9 cellular contexts compared by ENCODE assay signal in the genomic region with DNA sequence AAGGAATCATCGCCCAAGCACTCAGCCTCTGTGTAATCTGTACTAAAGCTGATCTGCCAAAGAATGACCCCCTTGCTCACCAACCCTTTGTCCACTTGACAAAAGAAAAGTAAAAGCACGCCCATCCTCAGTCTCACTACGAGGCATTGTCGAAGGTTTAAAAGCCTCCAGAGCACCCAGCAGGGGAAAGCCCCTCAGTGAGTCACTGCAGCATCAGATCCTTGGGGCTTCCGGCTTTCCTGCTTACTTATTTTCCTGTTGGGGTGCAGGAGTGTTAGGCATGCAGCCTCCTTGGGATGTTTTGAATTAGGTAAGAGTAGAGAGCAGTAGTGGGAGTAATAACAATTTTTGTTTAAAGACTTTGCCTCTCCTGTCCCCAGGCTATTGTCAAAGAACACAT.
DNase-seq lines count a peak whose midpoint lies in the region; ATAC-seq, FAIRE-seq and TF ChIP-seq lines count a peak whose summit lies in the region.
"Had no signal": no experiment of that assay in that cellular context is flagged by ENCODE, and none has a peak within 500 bp of the region (broad histone marks: within the 10 kb centered on the region; RNA-seq: fewer than 3 reads in every experiment).

No MANE protein-coding gene starts in this region.

- no peak for TF ChIP-seq POLR2A in H54 (IDR thresholded peaks at IDR 0.05; ENCODE audit: low read depth, low read length)

- H3K36me3 ChIP-seq in small intestine (ENCODE audit: control insufficient read depth in 2 of 2, insufficient read depth in 2 of 2, low read length in 2 of 2), result no peaks in the 10 kb centered on the region
- H3K36me3 ChIP-seq: ovary had no signal

- FAIRE-seq in H54 (lab: Jason Lieb, UNC) (no peak), small intestine (lab: Jason Lieb, UNC) (no peak)

- DNase-seq in AG08395 (ENCODE audit: low spot score), result peak; percentile 66
- DNase-seq in H54 (ENCODE audit: insufficient read length, low spot score), result peak; percentile 38
- peak; percentile 25 to 59 for DNase-seq in SW 1271 (lab: John Stamatoyannopoulos, UW)
- peak; percentile 82 for DNase-seq in glomerular visceral epithelial cell (ENCODE audit: extremely low spot score)
- DNase-seq in small intestine, result no peak
- DNase-seq in activated naive CD4-positive, alpha-beta T cell treated with anti-CD3 and anti-CD28 coated beads, Interleukin-2, amount 50 U/mL, for 16 hours, result no peak
- DNase-seq: ovary had no signal

- WGBS in small intestine, 3 donors, result 57 to 61% (median 60%) methylated on average over 5 of the region's 5 CpGs

- H3K4me3 ChIP-seq in small intestine (ENCODE audit: low read depth in 1 of 2, low read length in 2 of 2), result no peak overlapping the region
- H3K4me3 ChIP-seq: ovary had no signal

- H3K27me3 ChIP-seq in small intestine (ENCODE audit: control insufficient read depth in 2 of 2, insufficient read depth in 2 of 2, low read length in 2 of 2), result no peaks in the 10 kb centered on the region
- H3K27me3 ChIP-seq: ovary had no signal

- H3K27ac ChIP-seq in small intestine (ENCODE audit: low read depth in 1 of 2, low read length in 1 of 2), result no peak overlapping the region
- H3K27ac ChIP-seq: ovary had no signal

- H3K4me1 ChIP-seq in small intestine (ENCODE audit: control insufficient read depth in 2 of 2, insufficient read depth in 1 of 2, low read depth in 1 of 2, low read length in 1 of 2), result no peaks in the 10 kb centered on the region

- ATAC-seq in HG03135 (IDR thresholded peaks at IDR 0.05; ENCODE audit: unreplicated experiment) (no peak), GM19455 (IDR thresholded peaks at IDR 0.05; ENCODE audit: unreplicated experiment) (no peak)

- no peaks in the 10 kb centered on the region for H3K9me3 ChIP-seq in small intestine (ENCODE audit: control insufficient read depth, low read depth)
- H3K9me3 ChIP-seq: ovary had no signal

Comparison
In these comparisons a context has a peak if more than half of its experiments do, and no peak if none do; other contexts are left out.
1. DNase-seq: peak in AG08395 (single experiment), H54 (single experiment), SW 1271 (2 of 2) and glomerular visceral epithelial cell (single experiment); none in small intestine (single experiment) and activated naive CD4-positive, alpha-beta T cell treated with anti-CD3 and anti-CD28 coated beads, Interleukin-2, amount 50 U/mL, for 16 hours (single experiment).